1 cellular context compared by ENCODE assay signal in genomic region chr10:23099816-23100215, GRCh38.
A peak's percentile ranks its signal among the peaks of the same experiment; 100 is the strongest.
TF ChIP-seq lines count a peak whose summit lies in the region.

No MANE protein-coding gene starts in this region.

TF ChIP-seq in HepG2, 621 proteins besides CTCF, POLR2A, EP300 and RAD21 (continued from another document):
- TF ChIP-seq POLR2G (IDR thresholded peaks at IDR 0.05; ENCODE audit: low read depth, low read length) = peak; percentile 34; the same call in 1 of the 2 replicates
- TF ChIP-seq SAP130 (CRISPR knock-in tag; IDR thresholded peaks at IDR 0.05; ENCODE audit: low read depth) = peak; percentile 62
- TF ChIP-seq BCL6 (CRISPR knock-in tag; IDR thresholded peaks at IDR 0.05) = 0 out of 2 replicates have a peak, but pooled peaks have one; percentile 26
- peak; percentile 60; the same call in 1 of the 2 replicates for TF ChIP-seq ZNF331 (CRISPR knock-in tag; IDR thresholded peaks at IDR 0.05)
- peak; percentile 58; the same call in 1 of the 2 replicates for TF ChIP-seq PPARG (CRISPR knock-in tag; conservative IDR thresholded peaks at IDR 0.05)
- TF ChIP-seq THAP11 (CRISPR knock-in tag; IDR thresholded peaks at IDR 0.05) = peak; percentile 46; the same call in 1 of the 2 replicates
- peak; percentile 51; the same call in 1 of the 2 replicates for TF ChIP-seq HOMEZ (CRISPR knock-in tag; IDR thresholded peaks at IDR 0.05; ENCODE audit: low read depth)
- TF ChIP-seq HMG20A (CRISPR knock-in tag; IDR thresholded peaks at IDR 0.05; ENCODE audit: borderline replicate concordance) = 0 out of 2 replicates have a peak, but pooled peaks have one; percentile 49
- TF ChIP-seq REPIN1 (CRISPR knock-in tag; IDR thresholded peaks at IDR 0.05; ENCODE audit: borderline replicate concordance, low read depth) = no peak
- no peak for TF ChIP-seq ZUFSP (CRISPR knock-in tag; IDR thresholded peaks at IDR 0.05; ENCODE audit: borderline replicate concordance)
- peak; percentile 34; the same call in 1 of the 2 replicates for TF ChIP-seq THRA (CRISPR knock-in tag; IDR thresholded peaks at IDR 0.05; ENCODE audit: borderline replicate concordance)
- TF ChIP-seq TCF7 (IDR thresholded peaks at IDR 0.05; ENCODE audit: low read depth) = 0 out of 2 replicates have a peak, but pooled peaks have one; percentile 25
- no peak for TF ChIP-seq ZNF724P (CRISPR knock-in tag; IDR thresholded peaks at IDR 0.05; ENCODE audit: borderline replicate concordance)
- TF ChIP-seq GATAD2A (CRISPR knock-in tag; IDR thresholded peaks at IDR 0.05) = peak; percentile 67
- TF ChIP-seq ZBTB34 (CRISPR knock-in tag; IDR thresholded peaks at IDR 0.05) = no peak
- peak; percentile 81; the same call in 1 of the 2 replicates for TF ChIP-seq ZNF709 (CRISPR knock-in tag; IDR thresholded peaks at IDR 0.05)
- TF ChIP-seq SOX5 (CRISPR knock-in tag; IDR thresholded peaks at IDR 0.05; ENCODE audit: borderline replicate concordance) = peak; percentile 96
- peak; percentile 89 for TF ChIP-seq ZNF362 (CRISPR knock-in tag; IDR thresholded peaks at IDR 0.05; ENCODE audit: borderline replicate concordance)
- 0 out of 2 replicates have a peak, but pooled peaks have one; percentile 25 for TF ChIP-seq FOXA3 (CRISPR knock-in tag; IDR thresholded peaks at IDR 0.05)
- no peak for TF ChIP-seq ZNF326 (CRISPR knock-in tag; IDR thresholded peaks at IDR 0.05; ENCODE audit: borderline replicate concordance)
- TF ChIP-seq UBTF (CRISPR knock-in tag; IDR thresholded peaks at IDR 0.05) = 0 out of 2 replicates have a peak, but pooled peaks have one; percentile 17
- TF ChIP-seq ARID5B (CRISPR knock-in tag; IDR thresholded peaks at IDR 0.05) = peak; percentile 81
- no peak for TF ChIP-seq ZNF558 (CRISPR knock-in tag; IDR thresholded peaks at IDR 0.05; ENCODE audit: borderline replicate concordance)
- TF ChIP-seq ETV5 (CRISPR knock-in tag; IDR thresholded peaks at IDR 0.05; ENCODE audit: borderline replicate concordance) = peak; percentile 90
- TF ChIP-seq ZNF317 (CRISPR knock-in tag; IDR thresholded peaks at IDR 0.05) = peak; percentile 64; the same call in 1 of the 2 replicates
- 0 out of 2 replicates have a peak, but pooled peaks have one; percentile 22 for TF ChIP-seq TARDBP (CRISPR knock-in tag; IDR thresholded peaks at IDR 0.05)
- peak; percentile 53; the same call in 1 of the 2 replicates for TF ChIP-seq KAT8 (CRISPR knock-in tag; IDR thresholded peaks at IDR 0.05)
- no peak for TF ChIP-seq NR0B2 (CRISPR knock-in tag; IDR thresholded peaks at IDR 0.05)
- no peak for TF ChIP-seq ZNF879 (CRISPR knock-in tag; IDR thresholded peaks at IDR 0.05)
- 0 out of 2 replicates have a peak, but pooled peaks have one; percentile 13 for TF ChIP-seq NFIC (IDR thresholded peaks at IDR 0.05; ENCODE audit: low read length)
- TF ChIP-seq HDAC2 (CRISPR knock-in tag; IDR thresholded peaks at IDR 0.05) = peak; percentile 32; the same call in 1 of the 2 replicates
- peak; percentile 57; the same call in 1 of the 2 replicates for TF ChIP-seq AHDC1 (CRISPR knock-in tag; IDR thresholded peaks at IDR 0.05; ENCODE audit: borderline replicate concordance)
- TF ChIP-seq FOSL2 (CRISPR knock-in tag; IDR thresholded peaks at IDR 0.05) = peak; percentile 67
- TF ChIP-seq ZNF430 (CRISPR knock-in tag; IDR thresholded peaks at IDR 0.05) = no peak
- peak; percentile 91; the same call in 1 of the 2 replicates for TF ChIP-seq ZNF564 (CRISPR knock-in tag; IDR thresholded peaks at IDR 0.05)
- TF ChIP-seq ZNF354B (CRISPR knock-in tag; IDR thresholded peaks at IDR 0.05) = no peak
- peak; percentile 13 for TF ChIP-seq CBX1 (IDR thresholded peaks at IDR 0.05; ENCODE audit: low read depth)
